In genomic region chr10:64430690-64431323, GRCh38 we compare ENCODE assay signal across 10 cellular contexts.
DNase-seq lines count a peak whose midpoint lies in the region; ATAC-seq, FAIRE-seq and TF ChIP-seq lines count a peak whose summit lies in the region.
"Had no signal": no experiment of that assay in that cellular context is flagged by ENCODE, and none has a peak within 500 bp of the region (broad histone marks: within the 10 kb centered on the region; RNA-seq: fewer than 3 reads in every experiment).

No MANE protein-coding gene starts in this region.

- H3K4me2 ChIP-seq in HepG2 (ENCODE audit: low read depth, low read length) = no peak overlapping the region

- in situ Hi-C loops in astrocyte of the spinal cord (cut with HindIII; ENCODE audit: low sequenced_read_pairs) (no loop called here), HepG2 (cut with HindIII; ENCODE audit: extremely low pct_ligation_motif_present, low pct_unique_long_range_greater_than_20kb) (no loop called here)

- no peaks in the 10 kb centered on the region for H3K27me3 ChIP-seq in HepG2 (ENCODE audit: control insufficient read depth in 1 of 2, insufficient read depth in 2 of 2, low read length in 2 of 2)

- peak; percentile 94 for FAIRE-seq in D721Med (lab: Jason Lieb, UNC)
- no peak for FAIRE-seq in HepG2 (lab: Jason Lieb, UNC)

- TF ChIP-seq RAD21 in Ishikawa (IDR thresholded peaks at IDR 0.05; ENCODE audit: low read depth) = peak; percentile 40
- TF ChIP-seq RAD21 in HepG2 (CRISPR knock-in tag; IDR thresholded peaks at IDR 0.05) = no peak

- BruUV-seq in HepG2 (replicated peaks; lab: Mats Ljungman, UMichigan) = no TSS peak

- H3K4me1 ChIP-seq in HepG2 (ENCODE audit: insufficient read depth, low read length) = no peaks in the 10 kb centered on the region
- H3K4me1 ChIP-seq: parathyroid adenoma had no signal

- H3K4me3 ChIP-seq in astrocyte of the spinal cord (ENCODE audit: low read depth, low read length) = no peak overlapping the region
- H3K4me3 ChIP-seq in HepG2 (replicated peaks in 1 of 3; ENCODE audit: insufficient read depth in 1 of 3, low read depth in 2 of 3, low read length in 3 of 3) = no peak overlapping the region

- no peak overlapping the region for H3K27ac ChIP-seq in HepG2 (ENCODE audit: extremely low read length, insufficient read depth, low read length)
- H3K27ac ChIP-seq: parathyroid adenoma had no signal

- 4% methylated on average over 2 of the region's 2 CpGs for WGBS in HepG2 (ENCODE audit: low lambda C conversion rate)

- no peaks in the 10 kb centered on the region for H3K36me3 ChIP-seq in HepG2 (replicated peaks in 1 of 2; ENCODE audit: control insufficient read depth in 1 of 2, insufficient read depth in 2 of 2, low read length in 2 of 2)

- H3K79me2 ChIP-seq in HepG2 (ENCODE audit: insufficient read depth, low read length) = no peaks in the 10 kb centered on the region
- H3K79me2 ChIP-seq: parathyroid adenoma had no signal

- TF ChIP-seq EP300 in Ishikawa (IDR thresholded peaks at IDR 0.05; ENCODE audit: borderline replicate concordance) = no peak
- no peak for TF ChIP-seq EP300 in HepG2 (IDR thresholded peaks at IDR 0.05; ENCODE audit: low read depth in 2 of 2, low read length in 2 of 2)
- no peak for TF ChIP-seq EP300 in HepG2 (CRISPR knock-in tag; IDR thresholded peaks at IDR 0.05; ENCODE audit: borderline replicate concordance)

- DNase-seq in D721Med (ENCODE audit: insufficient read length, low spot score) (no peak), astrocyte of the spinal cord (ENCODE audit: low read depth, low spot score) (peak; percentile 1), HepG2 (ENCODE audit: low spot score) (peak; percentile 5), HuH-7.5 (ENCODE audit: low spot score) (no peak)
- DNase-seq: T1000 had no signal

- H3K9ac ChIP-seq in HepG2 (ENCODE audit: insufficient read depth, low read depth, low read length) = no peak overlapping the region
- H3K9ac ChIP-seq: parathyroid adenoma had no signal

- CTCF ChIA-PET in HepG2 (lab: Yijun Ruan, JAX; ENCODE audit: low intra/inter-chr PET ratio, low total read pairs) = interaction anchor here (1.0 kb wide), 1 partner anchor 390 kb away, joined by 3 read pairs; no protein-coding TSS in a partner anchor

- no peaks in the 10 kb centered on the region for H4K20me1 ChIP-seq in HepG2 (ENCODE audit: insufficient read depth, low read length)

- no peaks in the 10 kb centered on the region for H3K9me3 ChIP-seq in HepG2 (ENCODE audit: low read length)

- peak; percentile 65 for TF ChIP-seq CTCF in D721Med (IDR thresholded peaks at IDR 0.05; ENCODE audit: insufficient read depth, missing control alignments)
- peak; percentile 21 for TF ChIP-seq CTCF in astrocyte of the spinal cord (IDR thresholded peaks at IDR 0.05; ENCODE audit: low read depth, low read length)
- peak; percentile 51 for TF ChIP-seq CTCF in HepG2 (CRISPR knock-in tag; IDR thresholded peaks at IDR 0.05)

- intact Hi-C loops in HepG2 (cut with micrococcal nuclease; ENCODE audit: unreplicated experiment) = no loop called here

- H2AFZ ChIP-seq in HepG2 (ENCODE audit: low read length) = no peak overlapping the region
- H2AFZ ChIP-seq: parathyroid adenoma had no signal

- POLR2A ChIA-PET in HepG2 (lab: Yijun Ruan, JAX) = no interaction called here

- TF ChIP-seq POLR2A in HepG2 (IDR thresholded peaks at IDR 0.05; ENCODE audit: insufficient read depth in 1 of 2, low read depth in 2 of 2, low read length in 2 of 2) = no peak

- ATAC-seq in HepG2 (peak; percentile 73), GM21390 (IDR thresholded peaks at IDR 0.05; ENCODE audit: unreplicated experiment) (no peak), HG03108 (IDR thresholded peaks at IDR 0.05; ENCODE audit: unreplicated experiment) (no peak), HG03095 (IDR thresholded peaks at IDR 0.05; ENCODE audit: unreplicated experiment) (no peak)

TF ChIP-seq in Ishikawa, 13 proteins besides CTCF, POLR2A, EP300 and RAD21:
- TF ChIP-seq NFIC (IDR thresholded peaks at IDR 0.05) = no peak
- TF ChIP-seq YY1 (IDR thresholded peaks at IDR 0.05; ENCODE audit: low read depth) = no peak
- TF ChIP-seq MAX (IDR thresholded peaks at IDR 0.05) = no peak
- no peak for TF ChIP-seq USF1 (IDR thresholded peaks at IDR 0.05)
- no peak for TF ChIP-seq TCF12 (IDR thresholded peaks at IDR 0.05; ENCODE audit: low read depth)
- TF ChIP-seq TEAD4 (IDR thresholded peaks at IDR 0.05) = no peak
- no peak for TF ChIP-seq REST (IDR thresholded peaks at IDR 0.05; ENCODE audit: low read depth)

TF ChIP-seq in HepG2, 621 proteins besides CTCF, POLR2A, EP300 and RAD21:
- TF ChIP-seq STAG1 (CRISPR knock-in tag; IDR thresholded peaks at IDR 0.05) (peak; percentile 52), ZNF24 (IDR thresholded peaks at IDR 0.05) (no peak), SMC3 (IDR thresholded peaks at IDR 0.05; ENCODE audit: low read length) (peak; percentile 16; the same call in 1 of the 2 replicates), ZMYM3 (CRISPR knock-in tag; IDR thresholded peaks at IDR 0.05) (no peak), ZNF383 (CRISPR knock-in tag; IDR thresholded peaks at IDR 0.05; ENCODE audit: borderline replicate concordance) (no peak), ZNF891 (CRISPR knock-in tag; IDR thresholded peaks at IDR 0.05) (no peak), NFE2L1 (CRISPR knock-in tag; IDR thresholded peaks at IDR 0.05; ENCODE audit: borderline replicate concordance) (no peak), ZNF292 (CRISPR knock-in tag; IDR thresholded peaks at IDR 0.05; ENCODE audit: borderline replicate concordance, low read depth) (no peak), CSRNP1 (CRISPR knock-in tag; IDR thresholded peaks at IDR 0.05) (no peak)

Comparison
In these comparisons a context has a peak if more than half of its experiments do, and no peak if none do; other contexts are left out.
1. DNase-seq: peak in astrocyte of the spinal cord (single experiment) and HepG2 (single experiment); none in D721Med (single experiment) and HuH-7.5 (single experiment).
2. Peak in every context shown above with its lines, with median percentiles within 50 percentile points of each other: CTCF ChIP-seq.